Comparison of ENCODE assay signal across 2 cellular contexts in the genomic region with DNA sequence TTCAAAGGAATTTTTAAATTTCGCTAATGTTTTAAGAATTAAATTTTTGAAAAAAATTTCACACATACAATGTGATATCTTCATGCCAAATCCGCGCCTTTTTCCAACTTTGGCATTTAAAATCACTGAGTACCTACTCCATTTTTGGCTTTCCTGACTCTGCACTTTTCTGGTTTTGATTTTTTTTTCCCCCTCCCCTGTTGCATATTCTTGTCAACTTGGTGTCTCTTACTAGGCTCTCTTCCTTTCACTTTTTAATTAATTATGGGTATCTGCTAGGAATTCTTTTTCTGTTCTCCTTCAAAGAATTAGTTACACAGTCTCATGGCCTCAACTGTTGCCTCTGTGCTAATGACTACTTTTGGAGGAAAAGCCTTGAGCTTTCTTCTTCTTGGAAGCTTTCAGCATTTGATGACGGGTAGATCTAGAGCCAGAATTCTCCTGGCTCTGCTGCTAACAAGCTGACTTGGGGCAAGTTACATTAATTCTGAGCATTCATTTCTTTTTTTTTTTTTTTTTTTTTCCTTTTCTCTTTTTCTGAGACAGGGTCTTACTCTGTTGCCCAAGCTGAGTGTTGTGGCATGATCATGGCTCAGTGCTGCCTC.
TF ChIP-seq lines count a peak whose summit lies in the region.

No MANE protein-coding gene starts in this region.

TF ChIP-seq in IMR-90, 13 proteins besides CTCF, POLR2A, EP300 and RAD21:
- TF ChIP-seq CHD1 (IDR thresholded peaks at IDR 0.05; ENCODE audit: low read depth, low read length): no peak
- TF ChIP-seq SMC3 (IDR thresholded peaks at IDR 0.05; ENCODE audit: low read depth, low read length): no peak
- TF ChIP-seq RFX5 (IDR thresholded peaks at IDR 0.05; ENCODE audit: low read depth, low read length): no peak
- TF ChIP-seq MAFK (IDR thresholded peaks at IDR 0.05; ENCODE audit: low read depth, low read length): 0 out of 2 replicates have a peak, but pooled peaks have one; percentile 5

TF ChIP-seq in endothelial cell of umbilical vein, 7 proteins besides CTCF, POLR2A, EP300 and RAD21:
- no peak for TF ChIP-seq MYC (IDR thresholded peaks at IDR 0.05; ENCODE audit: low read depth, low read length)
- no peak for TF ChIP-seq EZH2 (IDR thresholded peaks at IDR 0.05; ENCODE audit: borderline replicate concordance, low read depth, low read length, severe bottlenecking)
- TF ChIP-seq GATA2 (IDR thresholded peaks at IDR 0.05; ENCODE audit: insufficient read depth, insufficient read length, low read depth, low read length): no peak
- TF ChIP-seq, protein P1, sequence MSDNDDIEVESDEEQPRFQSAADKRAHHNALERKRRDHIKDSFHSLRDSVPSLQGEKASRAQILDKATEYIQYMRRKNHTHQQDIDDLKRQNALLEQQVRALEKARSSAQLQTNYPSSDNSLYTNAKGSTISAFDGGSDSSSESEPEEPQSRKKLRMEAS (IDR thresholded peaks at IDR 0.05; ENCODE audit: insufficient read depth, insufficient read length): no peak
- TF ChIP-seq FOS (IDR thresholded peaks at IDR 0.05; ENCODE audit: borderline replicate concordance, insufficient read depth, low read length): no peak
- no peak for TF ChIP-seq JUN (IDR thresholded peaks at IDR 0.05; ENCODE audit: borderline replicate concordance, insufficient read depth, insufficient read length, low read depth)
